ENCODE assay signal across 10 cellular contexts in the genomic region with DNA sequence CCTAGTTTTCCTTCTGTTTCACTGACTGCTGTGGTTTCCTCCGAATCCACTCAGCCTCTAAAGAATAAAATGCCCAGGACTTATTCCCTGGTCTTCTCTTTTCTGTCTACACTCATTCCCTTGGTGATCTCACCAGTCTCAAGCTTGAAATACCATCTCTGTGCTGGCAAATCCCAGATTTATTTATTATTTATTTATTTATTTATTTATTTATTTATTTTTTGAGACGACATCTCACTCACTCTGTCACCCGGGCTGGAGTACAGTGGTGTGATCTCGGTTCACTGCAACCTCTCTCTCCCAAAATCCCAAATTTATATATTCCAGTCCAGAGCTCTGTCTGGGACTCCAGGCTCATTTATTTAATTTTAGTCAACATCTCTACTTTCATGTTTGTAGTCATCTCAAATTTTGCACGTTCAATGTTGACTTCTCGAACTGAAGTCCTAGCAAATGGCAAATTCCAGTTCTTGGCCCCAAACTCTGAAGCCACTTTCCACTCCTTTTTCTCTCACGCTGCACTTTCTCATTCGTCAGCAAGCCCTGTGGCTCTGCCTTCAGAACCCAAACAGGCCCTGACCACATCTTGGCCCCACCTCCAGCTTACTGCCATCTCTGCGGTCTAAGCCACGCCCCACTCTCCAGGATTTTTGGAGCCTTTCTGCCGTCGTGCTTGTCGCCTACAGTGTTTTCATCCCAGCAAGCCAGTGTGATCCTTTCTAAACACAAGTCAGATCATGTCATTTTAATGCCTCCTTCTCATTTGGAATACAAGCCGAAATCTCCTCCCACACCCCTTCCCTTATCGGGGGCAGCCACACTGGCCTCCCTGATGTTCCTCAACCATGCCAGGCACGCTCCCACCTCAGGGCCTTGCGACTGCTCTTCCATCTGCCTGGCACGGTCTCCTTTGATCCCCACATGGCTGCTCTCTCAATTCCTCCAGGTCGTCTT. TPM values are rescaled to one million over a fixed set of nuclear protein-coding genes. Genes with fewer than 3 reads are reported as not detected.
DNase-seq lines count a peak whose midpoint lies in the region; ATAC-seq and TF ChIP-seq lines count a peak whose summit lies in the region.
"Had no signal": no experiment of that assay in that cellular context is flagged by ENCODE, and none has a peak within 500 bp of the region (broad histone marks: within the 10 kb centered on the region; RNA-seq: fewer than 3 reads in every experiment).

No MANE protein-coding gene starts in this region.

- peaks cover 8% of the 10 kb centered on the region for H3K27me3 Mint-ChIP-seq in HFFc6 (ENCODE audit: insufficient read depth)
- peaks cover 5% of the 10 kb centered on the region for H3K27me3 Mint-ChIP-seq in CD4-positive, alpha-beta T cell

- intact Hi-C loops in CD4-positive, alpha-beta T cell (cut with DNase I, micrococcal nuclease) = no loop called here

- TF ChIP-seq CTCF in HFFc6 (IDR thresholded peaks at IDR 0.05) = no peak
- TF ChIP-seq CTCF in foreskin keratinocyte (conservative IDR thresholded peaks at IDR 0.05) = no peak
- TF ChIP-seq CTCF in CD4-positive, alpha-beta T cell (IDR thresholded peaks at IDR 0.05) = no peak

- DNase-seq in HFFc6 = no peak
- peak; percentile 61 for DNase-seq in SHP77 treated with DMSO at 0.1 percent for 48 hours (lab: John Stamatoyannopoulos, UW)
- peak in 1 of 2 donors; percentile 41 for DNase-seq in foreskin keratinocyte
- peak; percentile 88 for DNase-seq in stromal cell of bone marrow (ENCODE audit: low read depth)
- DNase-seq in kidney tubule cell (ENCODE audit: low spot score) = no peak
- no peak for DNase-seq in CD4-positive, alpha-beta T cell
- no peak for DNase-seq in UCSD-AML1 (lab: John Stamatoyannopoulos, UW; ENCODE audit: unreplicated experiment)
- DNase-seq: naive B cell had no signal

- peak overlapping the region; percentile 32 for H3K4me3 Mint-ChIP-seq in HFFc6
- no peak overlapping the region for H3K4me3 Mint-ChIP-seq in CD4-positive, alpha-beta T cell

- no peaks in the 10 kb centered on the region for H3K9me3 ChIP-seq in CD4-positive, alpha-beta T cell (ENCODE audit: control insufficient read depth, low read length)
- H3K9me3 ChIP-seq: adrenal gland had no signal

- no peaks in the 10 kb centered on the region for H3K36me3 Mint-ChIP-seq in HFFc6 (ENCODE audit: low read depth)
- no peaks in the 10 kb centered on the region for H3K36me3 Mint-ChIP-seq in CD4-positive, alpha-beta T cell (ENCODE audit: low read depth)
- H3K36me3 Mint-ChIP-seq: naive B cell had no signal

- H3K27ac Mint-ChIP-seq in HFFc6 = peak overlapping the region; percentile 1; the same call in 1 of the 2 replicates
- H3K27ac Mint-ChIP-seq in CD4-positive, alpha-beta T cell = no peak overlapping the region

- CTCF ChIA-PET in CD4-positive, alpha-beta T cell (lab: Charles Lee) = no interaction called here

- POLR2A ChIA-PET in CD4-positive, alpha-beta T cell (lab: Charles Lee) = no interaction called here

- peak; percentile 35 for ATAC-seq in foreskin keratinocyte
- no peak for ATAC-seq in CD4-positive, alpha-beta T cell (ENCODE audit: poor library complexity)
- no peak for ATAC-seq in GM18517 (IDR thresholded peaks at IDR 0.05; ENCODE audit: unreplicated experiment)

- no peak overlapping the region for H3K27ac ChIP-seq in foreskin keratinocyte
- no peak overlapping the region for H3K27ac ChIP-seq in CD4-positive, alpha-beta T cell (ENCODE audit: low read depth, low read length)

- H3K9me3 Mint-ChIP-seq in HFFc6 = no peaks in the 10 kb centered on the region
- H3K9me3 Mint-ChIP-seq in CD4-positive, alpha-beta T cell = no peaks in the 10 kb centered on the region
- H3K9me3 Mint-ChIP-seq: naive B cell had no signal

- peaks cover 8% of the 10 kb centered on the region for H3K4me1 ChIP-seq in foreskin keratinocyte

- H3K4me1 Mint-ChIP-seq in HFFc6 (ENCODE audit: low read depth) = peaks cover 19% of the 10 kb centered on the region
- no peaks in the 10 kb centered on the region for H3K4me1 Mint-ChIP-seq in CD4-positive, alpha-beta T cell (ENCODE audit: low read depth)

- H3K27me3 ChIP-seq in foreskin keratinocyte = no peaks in the 10 kb centered on the region
- peaks cover 6% of the 10 kb centered on the region for H3K27me3 ChIP-seq in CD4-positive, alpha-beta T cell (ENCODE audit: control insufficient read depth, insufficient read depth, low read length)
- H3K27me3 ChIP-seq: adrenal gland had no signal

RNA-seq across cellular contexts. Expression of gene TENT5B, which starts 14.2 kb away (rescaled TPM):
- total RNA-seq in HFFc6 (2021; fragmentation: NEBNext Ultra II Directional; extraction: Animal tissue kit (Norgen Biotek cat#: 25700)) = 1 to 10 TPM; 3.1 to 5.5 (median 3.6) TPM
- 55.8 and 59.5 TPM in 2 replicates for total RNA-seq in foreskin keratinocyte
- 46.7 and 50.3 TPM in 2 replicates for polyA plus RNA-seq in foreskin keratinocyte
- total RNA-seq in CD4-positive, alpha-beta T cell = not detected

RNA-seq across cellular contexts. Expression of gene TRNP1, which starts 33.4 kb away (rescaled TPM):
- total RNA-seq in HFFc6 (2021; fragmentation: NEBNext Ultra II Directional; extraction: Animal tissue kit (Norgen Biotek cat#: 25700)) = 100 to 1,000 TPM; 203 to 241 (median 217) TPM
- 72.3 and 79.0 TPM in 2 replicates for total RNA-seq in foreskin keratinocyte
- polyA plus RNA-seq in foreskin keratinocyte = 88.9 and 102 TPM in 2 replicates
- under 1 TPM; 0.19 to 0.20 TPM for total RNA-seq in CD4-positive, alpha-beta T cell

Comparison
In these comparisons a context has a peak if more than half of its experiments do, and no peak if none do; other contexts are left out.
1. DNase-seq: peak in SHP77 treated with DMSO at 0.1 percent for 48 hours (single experiment) and stromal cell of bone marrow (single experiment); none in HFFc6 (single experiment), kidney tubule cell (single experiment), CD4-positive, alpha-beta T cell (0 of 10) and UCSD-AML1 (single experiment).
2. RNA of gene TRNP1, which starts 33.4 kb away (total RNA-seq): 203 to 241 TPM in HFFc6 and 72.3 to 79.0 TPM in foreskin keratinocyte; 0.19 to 0.20 TPM in CD4-positive, alpha-beta T cell; every median in the first group is over 10 times any median in the second.